8 cellular contexts compared by ENCODE assay signal in genomic region chr5:140549237-140550144, GRCh38. TPM values are rescaled to one million over a fixed set of nuclear protein-coding genes. Genes with fewer than 3 reads are reported as not detected.
DNase-seq lines count a peak whose midpoint lies in the region; ATAC-seq and TF ChIP-seq lines count a peak whose summit lies in the region.

No MANE protein-coding gene starts in this region.

- no peaks in the 10 kb centered on the region for H3K27me3 Mint-ChIP-seq in stimulated activated naive B cell treated with anti-CD40 and anti-IgM and Interleukin-4, amounts not matched to agents 10 μg/mL and 1 μg/mL and 100 μg/mL, for 72 hours

- no peaks in the 10 kb centered on the region for H3K36me3 ChIP-seq in hepatocyte (replicated peaks; ENCODE audit: insufficient read depth, low read depth)

- no peaks in the 10 kb centered on the region for H3K9me2 ChIP-seq in hepatocyte (replicated peaks; ENCODE audit: insufficient read depth)

- no peaks in the 10 kb centered on the region for H3K9me3 Mint-ChIP-seq in activated naive CD4-positive, alpha-beta T cell treated with anti-CD3 and anti-CD28 coated beads, Interleukin-2, amount 50 U/mL, for 72 hours
- H3K9me3 Mint-ChIP-seq in stimulated activated naive B cell treated with anti-CD40 and anti-IgM and Interleukin-4, amounts not matched to agents 10 μg/mL and 1 μg/mL and 100 μg/mL, for 72 hours = no peaks in the 10 kb centered on the region

- peaks cover 23% of the 10 kb centered on the region for H3K4me1 ChIP-seq in hepatocyte (ENCODE audit: insufficient read depth)

- no peak for TF ChIP-seq POLR2A in GM18505 (IDR thresholded peaks at IDR 0.05; ENCODE audit: borderline replicate concordance, extremely low read depth, insufficient read depth, insufficient read length)

- DNase-seq in AG08396 (ENCODE audit: low spot score) (peak; percentile 20), HUDEP-2 (lab: John Stamatoyannopoulos, UW; ENCODE audit: unreplicated experiment in 76 of 76) (peak in 57 of 76 experiments; percentile 2 to 66 (median 33)), hepatocyte (ENCODE audit: low spot score) (peak; percentile 53)
- DNase-seq in activated naive CD4-positive, alpha-beta T cell treated with anti-CD3 and anti-CD28 coated beads, Interleukin-2, amount 50 U/mL, for 72 hours (ENCODE audit: low spot score in 2 of 2) = no peak
- DNase-seq in stimulated activated naive B cell treated with anti-CD40 and anti-IgM and Interleukin-4, amounts not matched to agents 10 μg/mL and 1 μg/mL and 100 μg/mL, for 72 hours = no peak

- H3K36me3 Mint-ChIP-seq in activated naive CD4-positive, alpha-beta T cell treated with anti-CD3 and anti-CD28 coated beads, Interleukin-2, amount 50 U/mL, for 72 hours = peaks cover 4 to 13% of the 10 kb centered on the region in 2 donors
- peaks cover 46 to 60% of the 10 kb centered on the region in 2 donors for H3K36me3 Mint-ChIP-seq in stimulated activated naive B cell treated with anti-CD40 and anti-IgM and Interleukin-4, amounts not matched to agents 10 μg/mL and 1 μg/mL and 100 μg/mL, for 72 hours

- peaks cover 4% of the 10 kb centered on the region for H4K20me1 ChIP-seq in hepatocyte (ENCODE audit: insufficient read depth, poor library complexity, severe bottlenecking)

- H3K27ac Mint-ChIP-seq in activated naive CD4-positive, alpha-beta T cell treated with anti-CD3 and anti-CD28 coated beads, Interleukin-2, amount 50 U/mL, for 72 hours = peak overlapping the region; percentile 1 to 92
- peak overlapping the region; percentile 82 for H3K27ac Mint-ChIP-seq in stimulated activated naive B cell treated with anti-CD40 and anti-IgM and Interleukin-4, amounts not matched to agents 10 μg/mL and 1 μg/mL and 100 μg/mL, for 72 hours

- no peak overlapping the region for H3K4me2 ChIP-seq in hepatocyte

- ATAC-seq in activated naive CD4-positive, alpha-beta T cell treated with anti-CD3 and anti-CD28 coated beads, Interleukin-2, amount 50 U/mL, for 72 hours = no peak
- no peak for ATAC-seq in stimulated activated naive B cell treated with anti-CD40 and anti-IgM and Interleukin-4, amounts not matched to agents 10 μg/mL and 1 μg/mL and 100 μg/mL, for 72 hours (replicated peaks)
- ATAC-seq in GM18505 (IDR thresholded peaks at IDR 0.05; ENCODE audit: unreplicated experiment) (no peak), HG03135 (IDR thresholded peaks at IDR 0.05; ENCODE audit: unreplicated experiment) (no peak), HG02763 (IDR thresholded peaks at IDR 0.05; ENCODE audit: unreplicated experiment) (no peak)

- H3K4me3 Mint-ChIP-seq in stimulated activated naive B cell treated with anti-CD40 and anti-IgM and Interleukin-4, amounts not matched to agents 10 μg/mL and 1 μg/mL and 100 μg/mL, for 72 hours = peak overlapping the region in 1 of 2 donors; percentile 37

- no peak for TF ChIP-seq CTCF in hepatocyte (IDR thresholded peaks at IDR 0.05; ENCODE audit: poor library complexity)

- no peak overlapping the region for H2AFZ ChIP-seq in hepatocyte

- H3K9me3 ChIP-seq in hepatocyte (ENCODE audit: low read depth) = no peaks in the 10 kb centered on the region

- peaks cover 22% of the 10 kb centered on the region for H3K79me2 ChIP-seq in hepatocyte

- H3K27ac ChIP-seq in hepatocyte = peak overlapping the region; percentile 76

- no peak overlapping the region for H3K4me3 ChIP-seq in hepatocyte

- peaks cover 48 to 68% of the 10 kb centered on the region in 2 donors for H3K4me1 Mint-ChIP-seq in stimulated activated naive B cell treated with anti-CD40 and anti-IgM and Interleukin-4, amounts not matched to agents 10 μg/mL and 1 μg/mL and 100 μg/mL, for 72 hours

- no peaks in the 10 kb centered on the region for H3K27me3 ChIP-seq in hepatocyte

- WGBS in hepatocyte (ENCODE audit: low lambda C conversion rate, missing lambda C conversion rate) = 82% methylated on average over 3 of the region's 3 CpGs

RNA-seq across cellular contexts. Expression of gene EIF4EBP3, which starts 2.0 kb away (rescaled TPM):
- total RNA-seq in activated naive CD4-positive, alpha-beta T cell treated with anti-CD3 and anti-CD28 coated beads, Interleukin-2, amount 50 U/mL, for 72 hours = 10 to 100 TPM; 13.0 to 14.8 TPM
- 2.7 and 3.5 TPM in 2 replicates for total RNA-seq in hepatocyte
- 6.6 and 6.9 TPM in 2 replicates for polyA plus RNA-seq in hepatocyte

RNA-seq across cellular contexts. Expression of gene SRA1, which starts 7.8 kb away (rescaled TPM):
- total RNA-seq in activated naive CD4-positive, alpha-beta T cell treated with anti-CD3 and anti-CD28 coated beads, Interleukin-2, amount 50 U/mL, for 72 hours = 10 to 100 TPM; 29.3 to 55.0 TPM
- 24.4 and 26.5 TPM in 2 replicates for total RNA-seq in hepatocyte
- 66.4 and 66.6 TPM in 2 replicates for polyA plus RNA-seq in hepatocyte

RNA-seq across cellular contexts. Expression of gene APBB3, which starts 14.9 kb away (rescaled TPM):
- 10 to 100 TPM; 36.6 to 38.1 TPM for total RNA-seq in activated naive CD4-positive, alpha-beta T cell treated with anti-CD3 and anti-CD28 coated beads, Interleukin-2, amount 50 U/mL, for 72 hours
- 19.5 and 21.0 TPM in 2 replicates for total RNA-seq in hepatocyte
- 41.5 and 51.5 TPM in 2 replicates for polyA plus RNA-seq in hepatocyte

RNA-seq across cellular contexts. Expression of gene SLC35A4, which starts 15.1 kb away (rescaled TPM):
- total RNA-seq in activated naive CD4-positive, alpha-beta T cell treated with anti-CD3 and anti-CD28 coated beads, Interleukin-2, amount 50 U/mL, for 72 hours = 10 to 100 TPM; 62.5 to 70.3 TPM
- 29.2 and 34.1 TPM in 2 replicates for total RNA-seq in hepatocyte
- polyA plus RNA-seq in hepatocyte = 70.4 and 81.0 TPM in 2 replicates

Comparison
In these comparisons a context has a peak if more than half of its experiments do, and no peak if none do; other contexts are left out.
1. DNase-seq: peak in AG08396 (single experiment), HUDEP-2 (57 of 76) and hepatocyte (single experiment); none in activated naive CD4-positive, alpha-beta T cell treated with anti-CD3 and anti-CD28 coated beads, Interleukin-2, amount 50 U/mL, for 72 hours (0 of 2) and stimulated activated naive B cell treated with anti-CD40 and anti-IgM and Interleukin-4, amounts not matched to agents 10 μg/mL and 1 μg/mL and 100 μg/mL, for 72 hours (single experiment).